Comparison of ENCODE assay signal across 8 cellular contexts in the genomic region with DNA sequence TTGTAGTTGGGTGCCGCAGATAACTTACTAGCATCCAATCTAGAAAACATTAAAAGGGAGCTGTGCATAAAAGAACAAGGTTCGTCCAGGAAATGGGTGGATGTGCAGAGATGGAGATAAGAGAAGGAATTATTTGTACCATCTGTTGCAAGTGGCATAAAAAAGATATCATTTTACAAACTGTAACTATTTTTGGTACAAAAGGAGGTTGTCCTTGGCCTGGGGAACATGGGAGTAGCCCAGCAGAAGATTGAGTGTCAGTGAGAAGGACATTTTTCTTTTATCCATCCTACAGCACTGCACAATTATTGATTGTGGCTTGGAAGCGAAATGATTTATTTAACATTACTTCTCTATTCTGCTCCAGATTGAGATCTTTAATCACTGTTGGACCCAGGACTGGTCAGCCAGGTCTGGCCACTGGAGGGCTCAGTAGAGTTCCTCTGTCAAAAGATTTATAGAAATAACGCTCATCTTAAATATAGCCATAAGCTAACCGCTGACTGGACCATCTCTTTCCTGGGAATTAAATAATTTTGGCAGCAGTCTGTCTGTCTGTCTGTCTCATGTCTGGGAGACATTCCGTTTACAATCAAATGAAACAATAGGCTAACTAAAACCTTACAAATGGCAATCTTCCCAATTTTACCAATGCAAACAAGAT.
DNase-seq lines count a peak whose midpoint lies in the region; ATAC-seq and TF ChIP-seq lines count a peak whose summit lies in the region.

No MANE protein-coding gene starts in this region.

- peak; percentile 26; the same call in 1 of the 2 replicates for TF ChIP-seq RAD21 in SK-N-SH (IDR thresholded peaks at IDR 0.05; ENCODE audit: low read length)

- H3K27ac Mint-ChIP-seq in H9: no peak overlapping the region
- H3K27ac Mint-ChIP-seq in activated T-cell treated with anti-CD3 and anti-CD28 coated beads, Interleukin-2, amount 50 U/mL, for 24 hours: no peak overlapping the region

- H3K36me3 ChIP-seq in SK-N-SH (replicated peaks in 1 of 2; ENCODE audit: control insufficient read depth in 1 of 2, insufficient read depth in 2 of 2, low read length in 1 of 2): no peaks in the 10 kb centered on the region
- no peaks in the 10 kb centered on the region for H3K36me3 ChIP-seq in fibroblast of lung (ENCODE audit: control insufficient read depth, insufficient read depth, low read length)
- H3K36me3 ChIP-seq in psoas muscle (ENCODE audit: insufficient read depth in 1 of 2, low read depth in 1 of 2): no peaks in the 10 kb centered on the region

- no peaks in the 10 kb centered on the region for H3K79me1 ChIP-seq in H9 (ENCODE audit: insufficient read depth, low read depth, low read length, poor library complexity, severe bottlenecking)

- H3T11ph ChIP-seq in H9 (ENCODE audit: low read length): no peak overlapping the region

- TF ChIP-seq CTCF in H9 (conservative IDR thresholded peaks at IDR 0.05): peak; percentile 39
- TF ChIP-seq CTCF in SK-N-SH (IDR thresholded peaks at IDR 0.05): peak; percentile 64
- TF ChIP-seq CTCF in fibroblast of lung (conservative IDR thresholded peaks at IDR 0.05 in 1 of 2, IDR thresholded peaks at IDR 0.05 in 1 of 2; ENCODE audit: low read depth in 1 of 2, low read length in 2 of 2): peak; percentile 13 to 34
- TF ChIP-seq CTCF in psoas muscle (IDR thresholded peaks at IDR 0.05): peak; percentile 29

- H3K4ac ChIP-seq in H9 (ENCODE audit: low read depth, low read length): no peak overlapping the region

- H3K4me3 ChIP-seq in SK-N-SH (ENCODE audit: low read depth in 2 of 2, low read length in 1 of 2): no peak overlapping the region
- no peak overlapping the region for H3K4me3 ChIP-seq in fibroblast of lung (replicated peaks in 1 of 4; ENCODE audit: control extremely low read depth in 1 of 4, insufficient read depth in 1 of 4, low read depth in 3 of 4, low read length in 4 of 4)
- no peak overlapping the region for H3K4me3 ChIP-seq in psoas muscle

- DNase-seq in H9 (no peak), SK-N-SH (no peak), fibroblast of lung (ENCODE audit: low read depth in 2 of 2) (peak; percentile 25 to 35), psoas muscle (no peak), AG20443 (ENCODE audit: low spot score) (no peak), cerebellar cortex (ENCODE audit: low spot score) (no peak)
- no peak for DNase-seq in activated T-cell treated with anti-CD3 and anti-CD28 coated beads, Interleukin-2, amount 50 U/mL, for 24 hours
- no peak for DNase-seq in activated CD4-positive, alpha-beta T cell treated with anti-CD3 and anti-CD28 coated beads, Interleukin-2, amount 50 U/mL, for 48 hours

- H3K27me3 Mint-ChIP-seq in H9 (ENCODE audit: low read depth): no peaks in the 10 kb centered on the region
- peaks cover 26% of the 10 kb centered on the region for H3K27me3 Mint-ChIP-seq in activated T-cell treated with anti-CD3 and anti-CD28 coated beads, Interleukin-2, amount 50 U/mL, for 24 hours

- no peak overlapping the region for H3K56ac ChIP-seq in H9 (ENCODE audit: insufficient read length, low read depth, low read length)

- H4K20me1 ChIP-seq in H9 (ENCODE audit: control insufficient read depth, insufficient read depth, insufficient read length) (no peaks in the 10 kb centered on the region), SK-N-SH (ENCODE audit: insufficient read depth) (no peaks in the 10 kb centered on the region), fibroblast of lung (ENCODE audit: control insufficient read depth, extremely low read depth, insufficient read depth, low read length) (no peaks in the 10 kb centered on the region)

- no peak overlapping the region for H3K23ac ChIP-seq in H9 (ENCODE audit: insufficient read length, low read depth, low read length)

- WGBS in H9 (ENCODE audit: extremely low coverage, insufficient read length, low lambda C conversion rate): no CpG with 5 or more reads among the region's 6 CpGs
- WGBS in SK-N-SH (ENCODE audit: low lambda C conversion rate): 66% methylated on average over 6 of the region's 6 CpGs
- WGBS in psoas muscle, 3 donors: 53 to 73% (median 62%) methylated on average over 6 of the region's 6 CpGs

- no peak overlapping the region for H3K9ac ChIP-seq in H9 (ENCODE audit: extremely low read depth, insufficient read length, low read length)
- peak overlapping the region; percentile 55; the same call in 1 of the 2 replicates for H3K9ac ChIP-seq in SK-N-SH
- no peak overlapping the region for H3K9ac ChIP-seq in fibroblast of lung (ENCODE audit: insufficient read depth, low read length)

- H2AK5ac ChIP-seq in H9 (ENCODE audit: insufficient read length, low read length): no peak overlapping the region

- H4K5ac ChIP-seq in H9 (ENCODE audit: insufficient read length, low read depth, low read length): no peak overlapping the region

- H3K4me2 ChIP-seq in H9 (ENCODE audit: insufficient read depth, insufficient read length, low read length): no peak overlapping the region
- H3K4me2 ChIP-seq in SK-N-SH: peak overlapping the region; percentile 65; the same call in 1 of the 2 replicates
- no peak overlapping the region for H3K4me2 ChIP-seq in fibroblast of lung (ENCODE audit: extremely low read depth, insufficient read depth, low read length)

- no peak overlapping the region for H3K27ac ChIP-seq in H9 (ENCODE audit: insufficient read length, low read depth, low read length)
- H3K27ac ChIP-seq in SK-N-SH (ENCODE audit: low read depth in 2 of 2, low read length in 1 of 2): peak overlapping the region; percentile 39 to 96; a peak in 3 of 4 replicates
- no peak overlapping the region for H3K27ac ChIP-seq in fibroblast of lung (ENCODE audit: insufficient read depth, low read length)
- H3K27ac ChIP-seq in psoas muscle: peak overlapping the region; percentile 90

- peak in 1 of 2 experiments; percentile 46; a peak in 1 of 4 replicates for TF ChIP-seq EP300 in SK-N-SH (IDR thresholded peaks at IDR 0.05; ENCODE audit: borderline replicate concordance in 1 of 2, low read depth in 1 of 2, low read length in 1 of 2)

- H3F3A ChIP-seq in SK-N-SH (replicated peaks; ENCODE audit: insufficient read depth): peaks cover 23% of the 10 kb centered on the region

- peak in 2 of 4 donors; percentile 24 to 46 for ATAC-seq in psoas muscle

- H2BK5ac ChIP-seq in H9 (ENCODE audit: insufficient read length, low read length): no peak overlapping the region

- H3K27me3 ChIP-seq in H9 (ENCODE audit: insufficient read depth, low read length) (no peaks in the 10 kb centered on the region), SK-N-SH (ENCODE audit: insufficient read depth) (no peaks in the 10 kb centered on the region), fibroblast of lung (ENCODE audit: control insufficient read depth, insufficient read depth, low read length) (no peaks in the 10 kb centered on the region), psoas muscle (ENCODE audit: insufficient read depth in 3 of 3, low read length in 2 of 3) (no peaks in the 10 kb centered on the region)

- H2AFZ ChIP-seq in H9 (ENCODE audit: low read length): no peak overlapping the region
- H2AFZ ChIP-seq in SK-N-SH (ENCODE audit: low read depth): peak overlapping the region; percentile 45; the same call in 1 of the 2 replicates
- H2AFZ ChIP-seq in fibroblast of lung (ENCODE audit: low read length): no peak overlapping the region

- no peak overlapping the region for H3K14ac ChIP-seq in H9 (ENCODE audit: insufficient read depth, low read length)

- CTCF ChIA-PET in SK-N-SH (lab: Yijun Ruan, JAX): interaction anchor here (1.0 to 2.3 kb wide), 3 partner anchors 20 to 56 kb away, joined by 3 to 8 read pairs (median 3); no protein-coding TSS in a partner anchor

- no peaks in the 10 kb centered on the region for H3K9me3 Mint-ChIP-seq in H9
- H3K9me3 Mint-ChIP-seq in activated T-cell treated with anti-CD3 and anti-CD28 coated beads, Interleukin-2, amount 50 U/mL, for 24 hours: no peaks in the 10 kb centered on the region

- no peak overlapping the region for H2BK120ac ChIP-seq in H9 (ENCODE audit: low read depth, low read length, poor library complexity, severe bottlenecking)

- H2BK12ac ChIP-seq in H9 (ENCODE audit: insufficient read length, low read depth, low read length): no peak overlapping the region

- peaks cover 0 to 2% (median 0%) of the 10 kb centered on the region in 3 experiments; a peak in 1 of 7 replicates for H3K36me3 Mint-ChIP-seq in H9 (ENCODE audit: insufficient read depth in 1 of 3, low read depth in 3 of 3)
- H3K36me3 Mint-ChIP-seq in activated T-cell treated with anti-CD3 and anti-CD28 coated beads, Interleukin-2, amount 50 U/mL, for 24 hours (ENCODE audit: low read depth): no peaks in the 10 kb centered on the region

- H3K23me2 ChIP-seq in H9 (ENCODE audit: insufficient read length, low read depth, low read length, poor library complexity, severe bottlenecking): no peaks in the 10 kb centered on the region

- H4K8ac ChIP-seq in H9 (replicated peaks; ENCODE audit: insufficient read length, low read depth, low read length): no peak overlapping the region

- H3K79me2 ChIP-seq in H9 (ENCODE audit: insufficient read depth, low read length): no peaks in the 10 kb centered on the region
- H3K79me2 ChIP-seq in SK-N-SH (ENCODE audit: insufficient read depth): peaks cover 4% of the 10 kb centered on the region; the same call in 1 of the 2 replicates
- H3K79me2 ChIP-seq in fibroblast of lung (ENCODE audit: control insufficient read depth, insufficient read depth, low read length): no peaks in the 10 kb centered on the region

- no peak overlapping the region for H2BK15ac ChIP-seq in H9 (ENCODE audit: low read depth, low read length)

- no peaks in the 10 kb centered on the region for H3K9me2 ChIP-seq in SK-N-SH

- no peaks in the 10 kb centered on the region for H3K9me3 ChIP-seq in H9 (ENCODE audit: control insufficient read depth, low read depth, low read length)
- H3K9me3 ChIP-seq in SK-N-SH: no peaks in the 10 kb centered on the region
- H3K9me3 ChIP-seq in fibroblast of lung (ENCODE audit: control insufficient read depth, insufficient read depth, low read depth, low read length): no peaks in the 10 kb centered on the region
- H3K9me3 ChIP-seq in psoas muscle: no peaks in the 10 kb centered on the region

- peaks cover 16 to 20% of the 10 kb centered on the region in 2 experiments for H3K4me1 Mint-ChIP-seq in H9
- peaks cover 47% of the 10 kb centered on the region for H3K4me1 Mint-ChIP-seq in activated T-cell treated with anti-CD3 and anti-CD28 coated beads, Interleukin-2, amount 50 U/mL, for 24 hours (ENCODE audit: low read depth)

- intact Hi-C loops in psoas muscle (cut with DNase I): no loop called here

- no peak overlapping the region for H3K18ac ChIP-seq in H9 (ENCODE audit: insufficient read length, low read depth, low read length)

- no peak overlapping the region for H3K4me3 Mint-ChIP-seq in H9
- no peak overlapping the region for H3K4me3 Mint-ChIP-seq in activated T-cell treated with anti-CD3 and anti-CD28 coated beads, Interleukin-2, amount 50 U/mL, for 24 hours

- POLR2A ChIA-PET in SK-N-SH (lab: Yijun Ruan, JAX): no interaction called here

- H3K4me1 ChIP-seq in H9 (ENCODE audit: insufficient read depth, low read length): 0 out of 2 replicates have a peak, but pooled peaks cover 2% of the 10 kb centered on the region
- peaks cover 28 to 40% of the 10 kb centered on the region in 2 experiments for H3K4me1 ChIP-seq in SK-N-SH (ENCODE audit: control insufficient read depth in 1 of 2, insufficient read depth in 2 of 2, low read depth in 1 of 2, low read length in 1 of 2)
- peaks cover 10% of the 10 kb centered on the region for H3K4me1 ChIP-seq in fibroblast of lung (ENCODE audit: control insufficient read depth, extremely low read depth, insufficient read depth, low read length)
- peaks cover 66% of the 10 kb centered on the region for H3K4me1 ChIP-seq in psoas muscle

- no peak overlapping the region for H2BK20ac ChIP-seq in H9 (ENCODE audit: low read depth, low read length, poor library complexity, severe bottlenecking)

- H4K91ac ChIP-seq in H9 (ENCODE audit: insufficient read length, low read depth, low read length): no peak overlapping the region

Comparison
In these comparisons a context has a peak if more than half of its experiments do, and no peak if none do; other contexts are left out.
1. DNase-seq: peak in fibroblast of lung (2 of 2); none in H9 (single experiment), SK-N-SH (single experiment), psoas muscle (0 of 2), activated T-cell treated with anti-CD3 and anti-CD28 coated beads, Interleukin-2, amount 50 U/mL, for 24 hours (single experiment), AG20443 (single experiment), activated CD4-positive, alpha-beta T cell treated with anti-CD3 and anti-CD28 coated beads, Interleukin-2, amount 50 U/mL, for 48 hours (0 of 2) and cerebellar cortex (single experiment).
2. H3K27ac ChIP-seq: peak in SK-N-SH (2 of 2) and psoas muscle (single experiment); none in H9 (single experiment) and fibroblast of lung (single experiment).
3. Peak in every context shown above with its lines, with median percentiles within 50 percentile points of each other: CTCF ChIP-seq.